In the genomic region with DNA sequence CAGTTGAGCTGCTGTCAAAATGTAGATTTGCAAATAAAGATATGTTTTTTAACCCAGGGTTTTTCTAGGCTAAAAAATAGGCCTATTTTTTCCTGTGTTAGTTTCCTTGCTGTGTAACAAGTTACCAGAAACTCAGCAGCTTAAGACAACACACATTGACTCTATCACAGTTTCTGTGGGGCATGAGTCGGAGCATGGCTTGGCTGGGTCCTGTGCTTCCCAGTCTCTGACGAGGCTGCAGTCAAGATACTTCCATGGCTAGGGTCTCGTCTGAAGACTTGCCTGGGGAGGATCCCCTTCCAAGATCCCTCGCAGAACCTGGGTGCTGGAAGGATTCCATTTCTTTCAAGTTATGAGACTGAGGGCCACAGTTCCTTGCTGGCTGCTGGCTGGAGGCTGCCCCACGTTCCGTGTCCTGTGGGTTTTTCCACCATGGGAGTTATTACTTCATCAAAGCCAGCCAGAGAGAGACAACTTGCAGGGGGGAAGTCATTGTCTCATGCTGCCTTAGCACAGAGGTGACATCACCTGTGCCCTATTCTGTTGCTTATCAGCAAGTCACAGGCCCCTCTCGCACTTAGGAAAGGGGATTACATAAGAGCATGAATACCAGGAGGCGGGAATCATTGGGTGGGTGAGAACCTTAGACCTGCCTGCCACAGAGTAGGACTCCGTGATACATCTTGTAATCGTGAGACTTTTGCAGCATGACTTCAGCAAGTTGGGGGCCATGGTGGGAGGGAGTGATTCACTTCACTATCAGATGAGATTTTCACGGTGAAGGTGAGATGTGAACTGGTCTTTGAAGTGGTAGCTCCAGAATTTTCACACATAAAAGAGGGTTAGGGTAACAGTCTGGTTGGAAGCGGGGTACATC, we compare ENCODE assay signal across 11 cellular contexts.
DNase-seq lines count a peak whose midpoint lies in the region; ATAC-seq and TF ChIP-seq lines count a peak whose summit lies in the region.
"Had no signal": no experiment of that assay in that cellular context is flagged by ENCODE, and none has a peak within 500 bp of the region (broad histone marks: within the 10 kb centered on the region; RNA-seq: fewer than 3 reads in every experiment).

No MANE protein-coding gene starts in this region.

- TF ChIP-seq CTCF in brain (conservative IDR thresholded peaks at IDR 0.05) (no peak), esophagus muscularis mucosa (IDR thresholded peaks at IDR 0.05) (no peak), tibial nerve (IDR thresholded peaks at IDR 0.05) (no peak), MCF 10A (IDR thresholded peaks at IDR 0.05; ENCODE audit: unreplicated experiment) (no peak)

- no peak overlapping the region for H3K4me3 ChIP-seq in ACC112 (ENCODE audit: low read depth, low read length)
- H3K4me3 ChIP-seq in naive thymus-derived CD4-positive, alpha-beta T cell (ENCODE audit: low read length), result no peak overlapping the region
- H3K4me3 ChIP-seq in esophagus muscularis mucosa, result no peak overlapping the region
- no peak overlapping the region for H3K4me3 ChIP-seq in tibial nerve
- no peak overlapping the region for H3K4me3 ChIP-seq in MG63
- H3K4me3 ChIP-seq: coronary artery had no signal

- no peak for TF ChIP-seq POLR2A in esophagus muscularis mucosa (IDR thresholded peaks at IDR 0.05; ENCODE audit: low read depth)
- TF ChIP-seq POLR2A in tibial nerve (IDR thresholded peaks at IDR 0.05), result no peak

- H3K4me1 ChIP-seq in ACC112 (ENCODE audit: control insufficient read depth, insufficient read depth, low read length, unreplicated experiment), result peaks cover 42% of the 10 kb centered on the region
- peaks cover 0 to 33% of the 10 kb centered on the region in 2 donors for H3K4me1 ChIP-seq in naive thymus-derived CD4-positive, alpha-beta T cell (ENCODE audit: control insufficient read depth in 2 of 2, insufficient read depth in 2 of 2, low read length in 2 of 2)
- peaks cover 58 to 79% (median 64%) of the 10 kb centered on the region in 4 donors for H3K4me1 ChIP-seq in esophagus muscularis mucosa
- peaks cover 0 to 55% (median 17%) of the 10 kb centered on the region in 4 donors for H3K4me1 ChIP-seq in tibial nerve

- intact Hi-C loops in naive thymus-derived CD4-positive, alpha-beta T cell (cut with micrococcal nuclease), result loop anchor here in 1 of 2 donors (2.0 to 5.0 kb wide), 2 partner anchors 49 to 148 kb away; no protein-coding TSS in a partner anchor
- intact Hi-C loops in esophagus muscularis mucosa (cut with DNase I) (no loop called here), MCF 10A (cut with micrococcal nuclease) (no loop called here)

- POLR2A ChIA-PET in naive thymus-derived CD4-positive, alpha-beta T cell (lab: Charles Lee), result interaction anchor here (0.5 kb wide), 1 partner anchor 50 kb away, joined by 3 read pairs; no protein-coding TSS in a partner anchor
- POLR2A ChIA-PET in MCF 10A (lab: Yijun Ruan, JAX), result no interaction called here

- no peaks in the 10 kb centered on the region for H3K27me3 ChIP-seq in ACC112 (ENCODE audit: insufficient read depth, low read length)
- H3K27me3 ChIP-seq in naive thymus-derived CD4-positive, alpha-beta T cell (ENCODE audit: control insufficient read depth in 2 of 2, insufficient read depth in 2 of 2, low read length in 2 of 2), result no peaks in the 10 kb centered on the region
- H3K27me3 ChIP-seq in esophagus muscularis mucosa, result no peaks in the 10 kb centered on the region
- no peaks in the 10 kb centered on the region for H3K27me3 ChIP-seq in tibial nerve
- no peaks in the 10 kb centered on the region for H3K27me3 ChIP-seq in MG63

- H3K36me3 Mint-ChIP-seq in brain, result no peaks in the 10 kb centered on the region
- H3K36me3 Mint-ChIP-seq in naive thymus-derived CD4-positive, alpha-beta T cell, result no peaks in the 10 kb centered on the region
- no peaks in the 10 kb centered on the region for H3K36me3 Mint-ChIP-seq in MCF 10A (ENCODE audit: insufficient read depth, unreplicated experiment)

- H3K27ac Mint-ChIP-seq in brain, result peak overlapping the region in 3 of 5 experiments; percentile 4 to 62 (median 11)
- H3K27ac Mint-ChIP-seq in naive thymus-derived CD4-positive, alpha-beta T cell, result peak overlapping the region in 8 of 9 donors; percentile 57 to 83 (median 69)
- no peak overlapping the region for H3K27ac Mint-ChIP-seq in MCF 10A (ENCODE audit: low read depth, unreplicated experiment)

- peak; percentile 20 for ATAC-seq in naive thymus-derived CD4-positive, alpha-beta T cell

- peaks cover 86% of the 10 kb centered on the region for H3K79me2 ChIP-seq in ACC112 (ENCODE audit: control insufficient read depth, insufficient read depth, low read length, unreplicated experiment)

- peaks cover 0 to 2% (median 0%) of the 10 kb centered on the region in 5 experiments for H3K9me3 Mint-ChIP-seq in brain
- H3K9me3 Mint-ChIP-seq in naive thymus-derived CD4-positive, alpha-beta T cell, result no peaks in the 10 kb centered on the region
- H3K9me3 Mint-ChIP-seq in MCF 10A (ENCODE audit: unreplicated experiment), result no peaks in the 10 kb centered on the region

- no TSS peak for BruUV-seq in MCF 10A (replicated peaks; lab: Mats Ljungman, UMichigan)

- H3K27ac ChIP-seq in ACC112 (ENCODE audit: low read depth, low read length) (peak overlapping the region; percentile 67), esophagus muscularis mucosa (replicated peaks in 1 of 4) (no peak overlapping the region), tibial nerve (no peak overlapping the region)
- no peak overlapping the region for H3K27ac ChIP-seq in naive thymus-derived CD4-positive, alpha-beta T cell (ENCODE audit: low read depth, low read length)
- H3K27ac ChIP-seq: coronary artery had no signal

- H3K36me3 ChIP-seq in ACC112 (ENCODE audit: insufficient read depth, low read length) (no peaks in the 10 kb centered on the region), esophagus muscularis mucosa (no peaks in the 10 kb centered on the region), tibial nerve (no peaks in the 10 kb centered on the region), MG63 (no peaks in the 10 kb centered on the region)
- no peaks in the 10 kb centered on the region for H3K36me3 ChIP-seq in naive thymus-derived CD4-positive, alpha-beta T cell (ENCODE audit: control insufficient read depth in 2 of 3, insufficient read depth in 3 of 3, low read length in 3 of 3)

- H3K4me1 Mint-ChIP-seq in brain, result peaks cover 53% of the 10 kb centered on the region
- H3K4me1 Mint-ChIP-seq in naive thymus-derived CD4-positive, alpha-beta T cell, result peaks cover 0 to 67% (median 20%) of the 10 kb centered on the region in 7 donors
- H3K4me1 Mint-ChIP-seq in MCF 10A (ENCODE audit: insufficient read depth, unreplicated experiment), result peaks cover 31% of the 10 kb centered on the region

- no peaks in the 10 kb centered on the region for H3K9me3 ChIP-seq in naive thymus-derived CD4-positive, alpha-beta T cell (ENCODE audit: control insufficient read depth in 2 of 3, low read length in 3 of 3)
- no peaks in the 10 kb centered on the region for H3K9me3 ChIP-seq in esophagus muscularis mucosa
- no peaks in the 10 kb centered on the region for H3K9me3 ChIP-seq in tibial nerve
- H3K9me3 ChIP-seq in MG63, result no peaks in the 10 kb centered on the region

- 87% methylated on average over 12 of the region's 12 CpGs for WGBS in esophagus muscularis mucosa
- WGBS in tibial nerve, 2 donors, result 87% methylated on average over 12 of the region's 12 CpGs

- CTCF ChIA-PET in naive thymus-derived CD4-positive, alpha-beta T cell (lab: Charles Lee), result interaction anchor here (1.5 kb wide), 1 partner anchor 45 kb away, joined by 3 read pairs; no protein-coding TSS in a partner anchor
- CTCF ChIA-PET in MCF 10A (lab: Yijun Ruan, JAX), result no interaction called here

- peak; percentile 12 for DNase-seq in HT1080 (ENCODE audit: low read depth)
- no peak for DNase-seq in naive thymus-derived CD4-positive, alpha-beta T cell
- DNase-seq in esophagus muscularis mucosa (ENCODE audit: extremely low spot score), result no peak
- DNase-seq in tibial nerve (ENCODE audit: low spot score in 2 of 2), result no peak
- DNase-seq in MCF 10A (ENCODE audit: unreplicated experiment), result no peak
- DNase-seq in MG63, result no peak
- DNase-seq: NCI-H524 treated with DMSO at 0.1 percent for 48 hours, T-helper 9 cell had no signal

- H2AFZ ChIP-seq in ACC112 (ENCODE audit: low read length, unreplicated experiment), result no peak overlapping the region

- no peaks in the 10 kb centered on the region for H3K27me3 Mint-ChIP-seq in brain
- H3K27me3 Mint-ChIP-seq in naive thymus-derived CD4-positive, alpha-beta T cell, result no peaks in the 10 kb centered on the region
- no peaks in the 10 kb centered on the region for H3K27me3 Mint-ChIP-seq in MCF 10A (ENCODE audit: insufficient read depth, unreplicated experiment)

- TF ChIP-seq EP300 in esophagus muscularis mucosa (IDR thresholded peaks at IDR 0.05) (no peak), tibial nerve (IDR thresholded peaks at IDR 0.05) (no peak)

- H3K4me3 Mint-ChIP-seq in brain (no peak overlapping the region), MCF 10A (ENCODE audit: unreplicated experiment) (no peak overlapping the region)
- peak overlapping the region in 7 of 10 donors; percentile 1 to 35 (median 21) for H3K4me3 Mint-ChIP-seq in naive thymus-derived CD4-positive, alpha-beta T cell

Comparison
In these comparisons a context has a peak if more than half of its experiments do, and no peak if none do; other contexts are left out.
1. H3K4me3 Mint-ChIP-seq: peak in naive thymus-derived CD4-positive, alpha-beta T cell (7 of 10); none in brain (0 of 5) and MCF 10A (single experiment).